Comparison of ENCODE assay signal across 1 cellular context in genomic region chr19:10751109-10751972, GRCh38.
TF ChIP-seq lines count a peak whose summit lies in the region.

No MANE protein-coding gene starts in this region.

TF ChIP-seq in K562, 482 proteins besides CTCF, POLR2A, EP300 and RAD21 (continued from another document):
- TF ChIP-seq ZBTB40 (IDR thresholded peaks at IDR 0.05) = no peak
- no peak for TF ChIP-seq ZBTB40 (CRISPR knock-in tag; IDR thresholded peaks at IDR 0.05)
- no peak for TF ChIP-seq SRSF3 (IDR thresholded peaks at IDR 0.05; ENCODE audit: insufficient read depth, low read length)
- no peak for TF ChIP-seq SRSF1 (IDR thresholded peaks at IDR 0.05; ENCODE audit: low read depth, low read length)
- TF ChIP-seq HDGF (IDR thresholded peaks at IDR 0.05) = peak; percentile 92; the same call in 1 of the 2 replicates
- TF ChIP-seq ZNF639 (CRISPR knock-in tag; conservative IDR thresholded peaks at IDR 0.05 in 1 of 2, IDR thresholded peaks at IDR 0.05 in 1 of 2) = no peak
- TF ChIP-seq HDAC1 (IDR thresholded peaks at IDR 0.05) = 0 out of 4 replicates have a peak, but pooled peaks of 1 of the 2 experiments have one; percentile 13
- TF ChIP-seq ETV6 (IDR thresholded peaks at IDR 0.05; ENCODE audit: borderline replicate concordance in 1 of 2, low read depth in 2 of 2, low read length in 1 of 2) = 0 out of 4 replicates have a peak, but pooled peaks of 1 of the 2 experiments have one; percentile 26
- TF ChIP-seq ETV6 (CRISPR knock-in tag; IDR thresholded peaks at IDR 0.05; ENCODE audit: borderline replicate concordance) = no peak
- no peak for TF ChIP-seq PKNOX1 (IDR thresholded peaks at IDR 0.05)
- TF ChIP-seq BCOR (IDR thresholded peaks at IDR 0.05) = peak; percentile 94
- peak; percentile 67; the same call in 1 of the 2 replicates for TF ChIP-seq SMARCA5 (IDR thresholded peaks at IDR 0.05)
- peak; percentile 83 for TF ChIP-seq ZFP36 (IDR thresholded peaks at IDR 0.05; ENCODE audit: low read depth, low read length, partially characterized antibody)
- no peak for TF ChIP-seq ZNF592 (IDR thresholded peaks at IDR 0.05)
- no peak for TF ChIP-seq ZNF217 (CRISPR knock-in tag; IDR thresholded peaks at IDR 0.05)
- peak; percentile 31 to 74; a peak in 3 of 4 replicates for TF ChIP-seq KDM1A (IDR thresholded peaks at IDR 0.05)
- no peak for TF ChIP-seq CBFA2T2 (conservative IDR thresholded peaks at IDR 0.05)
- TF ChIP-seq YY1 (IDR thresholded peaks at IDR 0.05; ENCODE audit: borderline replicate concordance in 1 of 3, control insufficient read depth in 1 of 3, extremely low read depth in 1 of 3, insufficient read depth in 3 of 3, insufficient read length in 1 of 3, insufficient replicate concordance in 2 of 3, low read depth in 1 of 3, low read length in 2 of 3) = no peak
- no peak for TF ChIP-seq ZNF75A (CRISPR knock-in tag; IDR thresholded peaks at IDR 0.05)
- 0 out of 2 replicates have a peak, but pooled peaks have one; percentile 2 for TF ChIP-seq SPI1 (IDR thresholded peaks at IDR 0.05; ENCODE audit: borderline replicate concordance, low read depth, low read length)
- no peak for TF ChIP-seq PHTF2 (CRISPR knock-in tag; IDR thresholded peaks at IDR 0.05)
- TF ChIP-seq ARID3A (IDR thresholded peaks at IDR 0.05; ENCODE audit: borderline replicate concordance, low read depth, low read length) = no peak
- TF ChIP-seq RBM25 (IDR thresholded peaks at IDR 0.05; ENCODE audit: low read depth, low read length, severe bottlenecking) = peak; percentile 40
- peak; percentile 84; the same call in 1 of the 2 replicates for TF ChIP-seq HDAC2 (IDR thresholded peaks at IDR 0.05)
- no peak for TF ChIP-seq ATF2 (CRISPR knock-in tag; IDR thresholded peaks at IDR 0.05)
